Comparison of ENCODE assay signal across 28 cellular contexts in genomic region chr4:121379276-121379675, GRCh38. TPM values are rescaled to one million over a fixed set of nuclear protein-coding genes. Genes with fewer than 3 reads are reported as not detected.
DNase-seq lines count a peak whose midpoint lies in the region; ATAC-seq and TF ChIP-seq lines count a peak whose summit lies in the region.
"Had no signal": no experiment of that assay in that cellular context is flagged by ENCODE, and none has a peak within 500 bp of the region (broad histone marks: within the 10 kb centered on the region; RNA-seq: fewer than 3 reads in every experiment).

No MANE protein-coding gene starts in this region.

- no peak overlapping the region for H3K27ac ChIP-seq in left ventricle myocardium inferior (replicated peaks)
- no peak overlapping the region for H3K27ac ChIP-seq in heart right ventricle
- no peak overlapping the region for H3K27ac ChIP-seq in SK-N-MC
- H3K27ac ChIP-seq: BLaER1, KMS-11, PC-9, SJCRH30 had no signal

- POLR2A ChIA-PET in activated CD8-positive, alpha-beta T cell treated with anti-CD3 and anti-CD28 coated beads for 36 hours (lab: Charles Lee): no interaction called here

- WGBS in heart right ventricle, 2 donors: 65 to 73% methylated on average over 3 of the region's 3 CpGs

- H3K27me3 ChIP-seq in left ventricle myocardium inferior (ENCODE audit: low read depth): peaks cover 15% of the 10 kb centered on the region
- H3K27me3 ChIP-seq in heart right ventricle: peaks cover 0 to 51% (median 25%) of the 10 kb centered on the region in 7 donors
- peaks cover 43% of the 10 kb centered on the region for H3K27me3 ChIP-seq in iPS-15b (ENCODE audit: control insufficient read depth, insufficient read depth, low read length)
- H3K27me3 ChIP-seq: BLaER1, SJCRH30 had no signal

- H3K4me3 ChIP-seq in left ventricle myocardium inferior: peak overlapping the region; percentile 75
- peak overlapping the region in 4 of 10 donors; percentile 53 to 64 (median 62) for H3K4me3 ChIP-seq in heart right ventricle
- H3K4me3 ChIP-seq in SK-N-MC: peak overlapping the region; percentile 94
- peak overlapping the region; percentile 76 for H3K4me3 ChIP-seq in iPS-15b (ENCODE audit: low read depth, low read length)
- H3K4me3 ChIP-seq: BLaER1, PC-9, SJCRH30 had no signal

- ATAC-seq in heart right ventricle: no peak
- no peak for ATAC-seq in activated CD8-positive, alpha-beta T cell treated with anti-CD3 and anti-CD28 coated beads for 36 hours

- H3K4me1 ChIP-seq in left ventricle myocardium inferior: peaks cover 24% of the 10 kb centered on the region
- H3K4me1 ChIP-seq in heart right ventricle: peaks cover 0 to 24% (median 9%) of the 10 kb centered on the region in 9 donors
- H3K4me1 ChIP-seq in iPS-15b (ENCODE audit: control insufficient read depth, insufficient read depth, low read length): no peaks in the 10 kb centered on the region
- H3K4me1 ChIP-seq: BLaER1, SJCRH30 had no signal

- CTCF ChIA-PET in activated CD8-positive, alpha-beta T cell treated with anti-CD3 and anti-CD28 coated beads for 36 hours (lab: Charles Lee): interaction anchor here (1.9 kb wide), 1 partner anchor 8 kb away, joined by 7 read pairs; no protein-coding TSS in a partner anchor

- peaks cover 8% of the 10 kb centered on the region for H3K4me1 Mint-ChIP-seq in type B pancreatic cell (ENCODE audit: unreplicated experiment)
- peaks cover 8% of the 10 kb centered on the region for H3K4me1 Mint-ChIP-seq in activated CD8-positive, alpha-beta T cell treated with anti-CD3 and anti-CD28 coated beads for 36 hours (ENCODE audit: low read depth)

- H3K36me3 ChIP-seq in left ventricle myocardium inferior (no peaks in the 10 kb centered on the region), heart right ventricle (no peaks in the 10 kb centered on the region), SK-N-MC (ENCODE audit: insufficient read depth, low read length) (no peaks in the 10 kb centered on the region; the same call in 1 of the 2 replicates), iPS-15b (ENCODE audit: control insufficient read depth, insufficient read depth, low read length) (no peaks in the 10 kb centered on the region)
- H3K36me3 ChIP-seq: BLaER1, SJCRH30 had no signal

- H3K27me3 Mint-ChIP-seq in type B pancreatic cell: peaks cover 80% of the 10 kb centered on the region
- H3K27me3 Mint-ChIP-seq in activated CD8-positive, alpha-beta T cell treated with anti-CD3 and anti-CD28 coated beads for 36 hours: peaks cover 58% of the 10 kb centered on the region

- peak overlapping the region; percentile 87 for H3K4me3 Mint-ChIP-seq in type B pancreatic cell
- H3K4me3 Mint-ChIP-seq in activated CD8-positive, alpha-beta T cell treated with anti-CD3 and anti-CD28 coated beads for 36 hours: no peak overlapping the region
- H3K4me3 Mint-ChIP-seq: CD4-positive, CD25-positive, alpha-beta regulatory T cell; IgD-negative memory B cell had no signal

- DNase-seq in left ventricle myocardium inferior (no peak), heart right ventricle (no peak), SK-N-MC (ENCODE audit: low read depth, low spot score) (no peak), type B pancreatic cell (ENCODE audit: extremely low spot score, unreplicated experiment) (no peak), NCI-H345 (lab: John Stamatoyannopoulos, UW) (no peak), globus pallidus (ENCODE audit: low spot score) (no peak)
- no peak for DNase-seq in activated CD8-positive, alpha-beta T cell treated with anti-CD3 and anti-CD28 coated beads for 36 hours
- DNase-seq: 8988T; CD4-positive, CD25-positive, alpha-beta regulatory T cell; DMS153; DND-41; NCI-H1092; NCI-H1436; NCI-H187; NCI-H2081 treated with DMSO at 0.1 percent for 48 hours; NCI-H2171; NCI-H226; NCI-H524 treated with DMSO at 0.1 percent for 48 hours; NCI-H82; NK-92 treated with Interleukin-12 subunit alpha and Interleukin-12 subunit beta, amount 100 ng/mL, for 24 hours; PC-9; SJCRH30 had no signal

- no peaks in the 10 kb centered on the region for H3K9me3 Mint-ChIP-seq in type B pancreatic cell
- H3K9me3 Mint-ChIP-seq in activated CD8-positive, alpha-beta T cell treated with anti-CD3 and anti-CD28 coated beads for 36 hours: no peaks in the 10 kb centered on the region

- no peaks in the 10 kb centered on the region for H3K36me3 Mint-ChIP-seq in type B pancreatic cell
- no peaks in the 10 kb centered on the region for H3K36me3 Mint-ChIP-seq in activated CD8-positive, alpha-beta T cell treated with anti-CD3 and anti-CD28 coated beads for 36 hours (ENCODE audit: low read depth)
- H3K36me3 Mint-ChIP-seq: CD4-positive, CD25-positive, alpha-beta regulatory T cell; IgD-negative memory B cell had no signal

- intact Hi-C loops in left ventricle myocardium inferior (cut with micrococcal nuclease): no loop called here
- intact Hi-C loops in heart right ventricle (cut with DNase I): loop anchor here in 3 of 10 donors (10.0 kb wide), 3 partner anchors 46 to 356 kb away; no protein-coding TSS in a partner anchor
- intact Hi-C loops in activated CD8-positive, alpha-beta T cell treated with anti-CD3 and anti-CD28 coated beads for 36 hours (cut with micrococcal nuclease): loop anchor here (10.0 kb wide), 2 partner anchors 276 to 356 kb away; no protein-coding TSS in a partner anchor

- H3K9ac ChIP-seq in SK-N-MC (ENCODE audit: insufficient read length) (peak overlapping the region; percentile 80), iPS-15b (ENCODE audit: low read depth, low read length) (no peak overlapping the region)
- H3K9ac ChIP-seq: BLaER1, KMS-11 had no signal

- H3K9me3 ChIP-seq in left ventricle myocardium inferior (replicated peaks) (no peaks in the 10 kb centered on the region), heart right ventricle (no peaks in the 10 kb centered on the region), SK-N-MC (ENCODE audit: low read depth, low read length) (no peaks in the 10 kb centered on the region), iPS-15b (ENCODE audit: control insufficient read depth, insufficient read depth, low read length) (no peaks in the 10 kb centered on the region)
- H3K9me3 ChIP-seq: SJCRH30 had no signal

- no peak for TF ChIP-seq CTCF in left ventricle myocardium inferior (IDR thresholded peaks at IDR 0.05; ENCODE audit: borderline replicate concordance)
- TF ChIP-seq CTCF in heart right ventricle (IDR thresholded peaks at IDR 0.05): no peak
- TF ChIP-seq CTCF in type B pancreatic cell (conservative IDR thresholded peaks at IDR 0.05): no peak
- TF ChIP-seq CTCF in activated CD8-positive, alpha-beta T cell treated with anti-CD3 and anti-CD28 coated beads for 36 hours (IDR thresholded peaks at IDR 0.05): no peak

- no peak overlapping the region for H3K27ac Mint-ChIP-seq in type B pancreatic cell
- H3K27ac Mint-ChIP-seq in activated CD8-positive, alpha-beta T cell treated with anti-CD3 and anti-CD28 coated beads for 36 hours: no peak overlapping the region
- H3K27ac Mint-ChIP-seq: CD4-positive, CD25-positive, alpha-beta regulatory T cell; IgD-negative memory B cell had no signal

RNA-seq across cellular contexts. Expression of gene QRFPR, which starts 1.5 kb away (rescaled TPM):
- total RNA-seq in left ventricle myocardium inferior: 0.25 TPM
- 1 to 10 TPM in 6 of 10 donors, under 1 TPM in 4; 0.22 to 4.2 (median 2.9) TPM for total RNA-seq in heart right ventricle
- 1 to 10 TPM in 1 of 2 donors, under 1 TPM in 1; 0.88 to 1.9 TPM for polyA plus RNA-seq in heart right ventricle
- 0.29 and 1.4 TPM in 2 replicates for total RNA-seq in type B pancreatic cell (ENCODE audit: low replicate concordance)
- not detected for total RNA-seq in activated CD8-positive, alpha-beta T cell treated with anti-CD3 and anti-CD28 coated beads for 36 hours
- total RNA-seq: CD4-positive, CD25-positive, alpha-beta regulatory T cell; RPMI7951; SJCRH30 had no signal
- polyA plus RNA-seq: AG04450; CD4-positive, CD25-positive, alpha-beta regulatory T cell; IgD-negative memory B cell had no signal
